In genomic region chr3:111332488-111333095, GRCh38 we compare ENCODE assay signal across 18 cellular contexts.
DNase-seq lines count a peak whose midpoint lies in the region; ATAC-seq and TF ChIP-seq lines count a peak whose summit lies in the region.
"Had no signal": no experiment of that assay in that cellular context is flagged by ENCODE, and none has a peak within 500 bp of the region (broad histone marks: within the 10 kb centered on the region; RNA-seq: fewer than 3 reads in every experiment).

No MANE protein-coding gene starts in this region.

- no peaks in the 10 kb centered on the region for H3K79me2 ChIP-seq in neural progenitor cell (ENCODE audit: low read depth)

- H3K9me3 ChIP-seq in BLaER1 (peaks cover 5% of the 10 kb centered on the region; the same call in 1 of the 2 replicates), ectodermal cell (ENCODE audit: control insufficient read depth, low read length) (no peaks in the 10 kb centered on the region), neural progenitor cell (ENCODE audit: low read depth) (no peaks in the 10 kb centered on the region)
- peaks cover 0 to 24% (median 12%) of the 10 kb centered on the region in 11 experiments; a peak in 12 of 22 replicates for H3K9me3 ChIP-seq in BLaER1 treated with 17β-estradiol and CSF1 and Interleukin-3, amounts not matched to agents 10 nM and 100 nM (replicated peaks in 1 of 11)

- WGBS in ectodermal cell, 2 experiments: 53 to 66% methylated on average over 2 to 3 of the region's 3 CpGs

- H3K4me1 Mint-ChIP-seq in neural progenitor cell: peaks cover 14% of the 10 kb centered on the region
- peaks cover 4% of the 10 kb centered on the region for H3K4me1 Mint-ChIP-seq in type B pancreatic cell (ENCODE audit: unreplicated experiment)
- H3K4me1 Mint-ChIP-seq: CD14-positive monocyte had no signal

- no peak for TF ChIP-seq CTCF in neural progenitor cell (IDR thresholded peaks at IDR 0.05)
- TF ChIP-seq CTCF in type B pancreatic cell (conservative IDR thresholded peaks at IDR 0.05): no peak

- H3K27ac Mint-ChIP-seq in neural progenitor cell (no peak overlapping the region), type B pancreatic cell (no peak overlapping the region)
- H3K27ac Mint-ChIP-seq: CD14-positive monocyte had no signal

- H4K20me1 ChIP-seq in BLaER1: no peaks in the 10 kb centered on the region
- no peaks in the 10 kb centered on the region for H4K20me1 ChIP-seq in BLaER1 treated with 17β-estradiol and CSF1 and Interleukin-3, amounts not matched to agents 10 nM and 100 nM
- no peaks in the 10 kb centered on the region for H4K20me1 ChIP-seq in neural progenitor cell (ENCODE audit: low read depth)

- H3F3A ChIP-seq in neural progenitor cell (ENCODE audit: low read depth): peaks cover 13% of the 10 kb centered on the region

- peak; percentile 27 for DNase-seq in neural progenitor cell (ENCODE audit: low spot score)
- no peak for DNase-seq in type B pancreatic cell (ENCODE audit: extremely low spot score, unreplicated experiment)
- DNase-seq in effector CD4-positive, alpha-beta T cell: no peak
- DNase-seq: ACHN, EL, MV-4-11, NCI-H1417, NCI-H187, NCI-H2107, NCI-H526 treated with DMSO at 0.1 percent for 48 hours, SW 1271 had no signal

- H3K27ac ChIP-seq in BLaER1: no peak overlapping the region; the same call in 1 of the 2 replicates
- H3K27ac ChIP-seq in BLaER1 treated with 17β-estradiol and CSF1 and Interleukin-3, amounts not matched to agents 10 nM and 100 nM: peak overlapping the region in 1 of 11 experiments; percentile 37; a peak in 1 of 22 replicates
- peak overlapping the region; percentile 62 for H3K27ac ChIP-seq in ectodermal cell (ENCODE audit: insufficient read depth, low read depth, low read length, poor library complexity, severe bottlenecking)
- no peak overlapping the region for H3K27ac ChIP-seq in neural progenitor cell

- H3K27me3 ChIP-seq in BLaER1 (no peaks in the 10 kb centered on the region), ectodermal cell (ENCODE audit: control insufficient read depth, insufficient read depth, low read length, poor library complexity, severe bottlenecking) (no peaks in the 10 kb centered on the region), neural progenitor cell (no peaks in the 10 kb centered on the region)
- H3K27me3 ChIP-seq in BLaER1 treated with 17β-estradiol and CSF1 and Interleukin-3, amounts not matched to agents 10 nM and 100 nM: no peaks in the 10 kb centered on the region

- H3K27me3 Mint-ChIP-seq in neural progenitor cell (ENCODE audit: insufficient read depth, low read depth) (no peaks in the 10 kb centered on the region), type B pancreatic cell (no peaks in the 10 kb centered on the region)

- H2AFZ ChIP-seq in neural progenitor cell (replicated peaks): peak overlapping the region; percentile 21

- no peak overlapping the region for H3K4me3 ChIP-seq in BLaER1
- H3K4me3 ChIP-seq in BLaER1 treated with 17β-estradiol and CSF1 and Interleukin-3, amounts not matched to agents 10 nM and 100 nM: no peak overlapping the region
- no peak overlapping the region for H3K4me3 ChIP-seq in ectodermal cell (ENCODE audit: insufficient read depth, low read depth, low read length)
- H3K4me3 ChIP-seq in neural progenitor cell: no peak overlapping the region
- H3K4me3 ChIP-seq: K562 had no signal

- H3K9ac ChIP-seq in BLaER1 (no peak overlapping the region), neural progenitor cell (no peak overlapping the region)
- H3K9ac ChIP-seq in BLaER1 treated with 17β-estradiol and CSF1 and Interleukin-3, amounts not matched to agents 10 nM and 100 nM: no peak overlapping the region

- H3K36me3 ChIP-seq in BLaER1 (no peaks in the 10 kb centered on the region), ectodermal cell (ENCODE audit: control insufficient read depth, insufficient read depth, low read length) (no peaks in the 10 kb centered on the region), neural progenitor cell (no peaks in the 10 kb centered on the region)
- no peaks in the 10 kb centered on the region for H3K36me3 ChIP-seq in BLaER1 treated with 17β-estradiol and CSF1 and Interleukin-3, amounts not matched to agents 10 nM and 100 nM

- peak overlapping the region; percentile 48 for H3K4me2 ChIP-seq in BLaER1
- peak overlapping the region in 7 of 11 experiments; percentile 8 to 62 (median 38); a peak in 11 of 22 replicates for H3K4me2 ChIP-seq in BLaER1 treated with 17β-estradiol and CSF1 and Interleukin-3, amounts not matched to agents 10 nM and 100 nM
- no peak overlapping the region for H3K4me2 ChIP-seq in neural progenitor cell

- no peaks in the 10 kb centered on the region for H3K36me3 Mint-ChIP-seq in neural progenitor cell
- H3K36me3 Mint-ChIP-seq in type B pancreatic cell: no peaks in the 10 kb centered on the region
- H3K36me3 Mint-ChIP-seq: CD14-positive monocyte had no signal

- H3K4me3 Mint-ChIP-seq in neural progenitor cell (no peak overlapping the region), type B pancreatic cell (no peak overlapping the region)
- H3K4me3 Mint-ChIP-seq: CD14-positive monocyte had no signal

- H3K9me3 Mint-ChIP-seq in neural progenitor cell: no peaks in the 10 kb centered on the region
- H3K9me3 Mint-ChIP-seq in type B pancreatic cell: no peaks in the 10 kb centered on the region

- ATAC-seq in HG02678 (IDR thresholded peaks at IDR 0.05; ENCODE audit: unreplicated experiment): no peak
- ATAC-seq: K562, Panc1 had no signal

- H3K4me1 ChIP-seq in BLaER1 (peaks cover 46% of the 10 kb centered on the region), ectodermal cell (ENCODE audit: control insufficient read depth, insufficient read depth, low read length) (peaks cover 9% of the 10 kb centered on the region), neural progenitor cell (peaks cover 19% of the 10 kb centered on the region)
- H3K4me1 ChIP-seq in BLaER1 treated with 17β-estradiol and CSF1 and Interleukin-3, amounts not matched to agents 10 nM and 100 nM: peaks cover 15 to 47% (median 32%) of the 10 kb centered on the region in 10 experiments
